24 cellular contexts compared by ENCODE assay signal in genomic region chr9:38652044-38652443, GRCh38. TPM values are rescaled to one million over a fixed set of nuclear protein-coding genes. Genes with fewer than 3 reads are reported as not detected.
DNase-seq lines count a peak whose midpoint lies in the region; ATAC-seq and TF ChIP-seq lines count a peak whose summit lies in the region.
"Had no signal": no experiment of that assay in that cellular context is flagged by ENCODE, and none has a peak within 500 bp of the region (broad histone marks: within the 10 kb centered on the region; RNA-seq: fewer than 3 reads in every experiment).

No MANE protein-coding gene starts in this region.

- 28 to 54% methylated on average over 2 of the region's 2 CpGs for WGBS in heart right ventricle, 2 donors

- no peak overlapping the region for H3K4me3 Mint-ChIP-seq in osteocyte (ENCODE audit: unreplicated experiment)

- H3K9me3 ChIP-seq in heart right ventricle (no peaks in the 10 kb centered on the region), lower lobe of right lung (no peaks in the 10 kb centered on the region)
- H3K9me3 ChIP-seq: SK-N-SH had no signal

- intact Hi-C loops in heart right ventricle (cut with DNase I): loop anchor here in 1 of 10 donors (10.0 kb wide), 1 partner anchor 53 kb away; no protein-coding TSS in a partner anchor
- intact Hi-C loops in lower lobe of right lung (cut with DNase I): no loop called here

- no peak for DNase-seq in heart right ventricle
- peak; percentile 63 for DNase-seq in osteocyte (ENCODE audit: extremely low spot score, unreplicated experiment)
- no peak for DNase-seq in lower lobe of right lung
- no peak for DNase-seq in activated CD4-positive, CD25-positive, alpha-beta regulatory T cell (lab: John Stamatoyannopoulos, UW)
- no peak for DNase-seq in islet precursor cell
- no peak for DNase-seq in OCI-M1 (lab: John Stamatoyannopoulos, UW)
- DNase-seq: ACHN; AML-193; GDM1; IMR-90; NCI-H1048; NCI-H1436 treated with DMSO at 0.1 percent for 48 hours; NCI-H2029 treated with DMSO at 0.1 percent for 48 hours; NCI-H2171 treated with DMSO at 0.1 percent for 48 hours; NCI-H446 treated with DMSO at 0.1 percent for 48 hours; NCI-H748 treated with DMSO at 0.1 percent for 48 hours; NK-92 treated with Interleukin-12 subunit alpha and Interleukin-12 subunit beta, amount 100 ng/mL, for 24 hours; SHP77 treated with DMSO at 0.1 percent for 48 hours; SK-N-SH had no signal

- no peaks in the 10 kb centered on the region for H3K27me3 ChIP-seq in heart right ventricle
- H3K27me3 ChIP-seq in lower lobe of right lung (ENCODE audit: low read depth): no peaks in the 10 kb centered on the region

- H3K9me3 Mint-ChIP-seq in osteocyte (ENCODE audit: unreplicated experiment): no peaks in the 10 kb centered on the region

- H3K36me3 ChIP-seq in heart right ventricle (no peaks in the 10 kb centered on the region), lower lobe of right lung (no peaks in the 10 kb centered on the region)

- no peak overlapping the region for H3K27ac Mint-ChIP-seq in osteocyte (ENCODE audit: unreplicated experiment)

- peaks cover 0 to 22% (median 2%) of the 10 kb centered on the region in 9 donors for H3K4me1 ChIP-seq in heart right ventricle
- no peaks in the 10 kb centered on the region for H3K4me1 ChIP-seq in lower lobe of right lung

- H3K4me1 Mint-ChIP-seq in osteocyte (ENCODE audit: unreplicated experiment): peaks cover 5% of the 10 kb centered on the region

- ATAC-seq in GM18861 (IDR thresholded peaks at IDR 0.05; ENCODE audit: unreplicated experiment) (peak; percentile 49), HG03442 (IDR thresholded peaks at IDR 0.05; ENCODE audit: unreplicated experiment) (peak; percentile 51), heart right ventricle (peak in 1 of 8 donors; percentile 16), lower lobe of right lung (no peak)

- H3K36me3 Mint-ChIP-seq in osteocyte (ENCODE audit: unreplicated experiment): no peaks in the 10 kb centered on the region

- H3K4me3 ChIP-seq in heart right ventricle (peak overlapping the region in 2 of 10 donors; percentile 2 to 43), lower lobe of right lung (no peak overlapping the region)

- H3K27ac ChIP-seq in heart right ventricle (peak overlapping the region in 8 of 10 donors; percentile 17 to 79 (median 77)), lower lobe of right lung (no peak overlapping the region)
- H3K27ac ChIP-seq: HL-60 had no signal

- H3K27me3 Mint-ChIP-seq in osteocyte (ENCODE audit: unreplicated experiment): peaks cover 38% of the 10 kb centered on the region

- TF ChIP-seq CTCF in heart right ventricle (IDR thresholded peaks at IDR 0.05): no peak
- TF ChIP-seq CTCF in osteocyte (IDR thresholded peaks at IDR 0.05): no peak
- no peak for TF ChIP-seq CTCF in lower lobe of right lung (IDR thresholded peaks at IDR 0.05)

RNA-seq across cellular contexts. Expression of gene ANKRD18A, which starts 31.6 kb away (rescaled TPM):
- 1 to 10 TPM in 8 of 10 donors, under 1 TPM in 2; 0.22 to 5.5 (median 3.1) TPM for total RNA-seq in heart right ventricle
- 1 to 10 TPM in 1 of 2 donors, under 1 TPM in 1; 0.75 to 1.9 TPM for polyA plus RNA-seq in heart right ventricle
- total RNA-seq in osteocyte: 14.2 and 14.6 TPM in 2 replicates
- total RNA-seq in lower lobe of right lung: 4.3 TPM
- total RNA-seq: HT1080, IMR-90, OCI-LY7 had no signal
- polyA plus RNA-seq: IMR-90 had no signal

Comparison
In these comparisons a context has a peak if more than half of its experiments do, and no peak if none do; other contexts are left out.
1. ATAC-seq: peak in GM18861 (single experiment) and HG03442 (single experiment); none in lower lobe of right lung (0 of 2).